Comparison of ENCODE assay signal across 18 cellular contexts in the genomic region with DNA sequence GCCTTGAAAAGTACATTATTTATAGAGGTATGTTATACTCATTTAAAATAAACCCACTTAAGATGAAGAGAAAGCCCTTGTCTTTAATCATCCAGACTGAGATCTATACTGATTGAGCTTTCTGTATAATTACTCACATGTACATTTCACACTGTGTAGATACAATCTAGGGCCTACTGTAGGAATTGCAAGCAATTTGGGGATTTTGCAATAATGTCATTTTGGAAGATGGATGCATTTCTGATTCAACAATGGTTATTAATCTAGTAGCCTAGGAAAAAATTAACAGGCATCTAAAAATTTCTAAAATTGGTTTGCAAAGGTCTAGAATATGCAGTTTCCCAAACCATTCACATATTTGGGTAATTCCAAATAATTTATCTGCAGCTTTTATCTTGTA.
"Had no signal": no experiment of that assay in that cellular context is flagged by ENCODE, and none has a peak within 500 bp of the region (broad histone marks: within the 10 kb centered on the region; RNA-seq: fewer than 3 reads in every experiment).

No MANE protein-coding gene starts in this region.

- H3K4me3 ChIP-seq: coronary artery, hepatocyte, mucosa of descending colon, right atrium auricular region, sigmoid colon, stomach, thoracic aorta, transverse colon had no signal

- ATAC-seq: mucosa of descending colon; naive thymus-derived CD8-positive, alpha-beta T cell had no signal

- H2AFZ ChIP-seq: hepatocyte had no signal

- H3K79me2 ChIP-seq: hepatocyte had no signal

- H3K4me1 ChIP-seq: stomach, transverse colon had no signal

- H3K9me3 ChIP-seq: mucosa of descending colon, neutrophil, right atrium auricular region, sigmoid colon, stomach, thoracic aorta, transverse colon had no signal

- FAIRE-seq: endothelial cell of umbilical vein had no signal

- H3K36me3 ChIP-seq: neutrophil, right atrium auricular region, sigmoid colon, stomach, thoracic aorta, transverse colon had no signal

- DNase-seq: effector CD4-positive, alpha-beta T cell; endodermal cell; head of caudate nucleus; mucosa of descending colon; naive thymus-derived CD8-positive, alpha-beta T cell; sigmoid colon; small intestine; stimulated activated CD4-positive, alpha-beta T cell treated with anti-CD3 and anti-CD28 coated beads, Interleukin-12 subunit alpha, Interleukin-12 subunit beta, amount 100 ng/mL, for 4 hours; stimulated activated naive CD4-positive, alpha-beta T cell; stomach; substantia nigra; transverse colon had no signal

- H3K4me2 ChIP-seq: hepatocyte had no signal

- H3K27me3 ChIP-seq: hepatocyte, neutrophil, right atrium auricular region, sigmoid colon, stomach, transverse colon had no signal

- H3K27ac ChIP-seq: coronary artery, hepatocyte, neutrophil, right atrium auricular region, sigmoid colon, stomach, thoracic aorta, transverse colon had no signal
